9 cellular contexts compared by ENCODE assay signal in the genomic region with DNA sequence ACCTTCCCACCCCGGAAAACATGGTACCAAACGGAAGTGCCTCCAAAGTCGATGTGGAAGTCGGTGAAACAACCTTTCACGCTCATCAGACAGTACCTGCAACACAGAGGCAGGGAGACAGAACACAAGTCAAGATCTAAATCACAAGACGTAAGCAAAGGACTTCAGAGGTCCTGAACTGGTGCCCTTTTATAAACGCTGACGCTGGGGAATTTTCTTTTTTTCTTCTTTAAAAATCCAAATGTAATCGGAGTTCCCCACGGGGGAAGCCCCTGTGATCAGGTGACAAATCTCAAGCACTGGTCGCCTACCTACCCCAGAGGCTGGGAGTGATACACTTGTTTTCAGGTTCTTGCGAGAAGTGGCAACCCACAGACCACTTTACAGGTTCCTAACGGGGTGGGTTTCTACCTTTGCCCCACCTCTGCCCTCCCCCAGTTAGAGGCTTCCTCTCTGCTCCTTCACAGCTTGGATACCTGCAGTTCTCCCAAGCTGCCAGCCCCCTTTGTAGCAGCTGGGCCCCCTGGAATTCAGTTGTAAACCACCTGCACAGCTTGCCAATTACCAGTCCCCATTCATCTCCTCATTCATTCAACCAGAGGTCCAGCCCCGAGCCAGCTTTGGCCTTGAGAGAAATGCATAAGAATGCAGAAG. TPM values are rescaled to one million over a fixed set of nuclear protein-coding genes. Genes with fewer than 3 reads are reported as not detected.
A peak's percentile ranks its signal among the peaks of the same experiment; 100 is the strongest.
DNase-seq lines count a peak whose midpoint lies in the region; ATAC-seq lines count a peak whose summit lies in the region.
"Had no signal": no experiment of that assay in that cellular context is flagged by ENCODE, and none has a peak within 500 bp of the region (broad histone marks: within the 10 kb centered on the region; RNA-seq: fewer than 3 reads in every experiment).

No MANE protein-coding gene starts in this region.

- H3K36me3 Mint-ChIP-seq in activated CD8-positive, alpha-beta memory T cell treated with anti-CD3 and anti-CD28 coated beads, Interleukin-2, amount 10 ng/mL, durations not matched to agents 7 days and 5 days = peaks cover 19% of the 10 kb centered on the region

- no peak for ATAC-seq in activated CD8-positive, alpha-beta memory T cell treated with anti-CD3 and anti-CD28 coated beads, Interleukin-2, amount 10 ng/mL, durations not matched to agents 7 days and 5 days

- no peak overlapping the region for H3K4me3 ChIP-seq in H7 (ENCODE audit: insufficient read depth, low read depth, low read length)

- H3K27me3 ChIP-seq in H7 (ENCODE audit: control insufficient read depth, insufficient read depth, low read length) = peaks cover 6% of the 10 kb centered on the region; the same call in 1 of the 2 replicates

- H3K36me3 ChIP-seq in H7 (replicated peaks; ENCODE audit: control insufficient read depth, insufficient read depth, low read length) = peaks cover 24% of the 10 kb centered on the region

- H3K4me1 Mint-ChIP-seq in activated CD8-positive, alpha-beta memory T cell treated with anti-CD3 and anti-CD28 coated beads, Interleukin-2, amount 10 ng/mL, durations not matched to agents 7 days and 5 days = peaks cover 60% of the 10 kb centered on the region

- peak overlapping the region; percentile 21 for H3K4me3 Mint-ChIP-seq in activated CD8-positive, alpha-beta memory T cell treated with anti-CD3 and anti-CD28 coated beads, Interleukin-2, amount 10 ng/mL, durations not matched to agents 7 days and 5 days

- H3K9me3 Mint-ChIP-seq in activated CD8-positive, alpha-beta memory T cell treated with anti-CD3 and anti-CD28 coated beads, Interleukin-2, amount 10 ng/mL, durations not matched to agents 7 days and 5 days (ENCODE audit: low read depth) = no peaks in the 10 kb centered on the region

- no peaks in the 10 kb centered on the region for H3K27me3 Mint-ChIP-seq in activated CD8-positive, alpha-beta memory T cell treated with anti-CD3 and anti-CD28 coated beads, Interleukin-2, amount 10 ng/mL, durations not matched to agents 7 days and 5 days

- DNase-seq in H7 (peak; percentile 83), iPS-NIHi11 (ENCODE audit: low spot score) (peak; percentile 60), RKO (ENCODE audit: low spot score) (no peak), NCI-H446 (lab: John Stamatoyannopoulos, UW) (no peak), NCI-H526 (lab: John Stamatoyannopoulos, UW) (no peak), NCI-H1417 treated with DMSO at 0.1 percent for 48 hours (lab: John Stamatoyannopoulos, UW) (no peak)
- peak; percentile 67 for DNase-seq in activated CD8-positive, alpha-beta memory T cell treated with anti-CD3 and anti-CD28 coated beads, Interleukin-2, amount 10 ng/mL, durations not matched to agents 7 days and 5 days
- peak; percentile 62 for DNase-seq in stimulated activated naive CD4-positive, alpha-beta T cell treated with Interleukin-2 at 50 U/mL for 16 hours (lab: John Stamatoyannopoulos, UW)
- DNase-seq: NCI-H1105 had no signal

- CTCF ChIA-PET in activated CD8-positive, alpha-beta memory T cell treated with anti-CD3 and anti-CD28 coated beads, Interleukin-2, amount 10 ng/mL, durations not matched to agents 7 days and 5 days (lab: Charles Lee) = interaction anchor here (0.6 to 3.9 kb wide), 3 partner anchors 35 to 858 kb away, joined by 3 to 16 read pairs (median 3); no protein-coding TSS in a partner anchor

- H3K27ac Mint-ChIP-seq in activated CD8-positive, alpha-beta memory T cell treated with anti-CD3 and anti-CD28 coated beads, Interleukin-2, amount 10 ng/mL, durations not matched to agents 7 days and 5 days = peak overlapping the region; percentile 75

RNA-seq across cellular contexts. Expression of gene KDM2B, which starts 46.2 kb away (rescaled TPM):
- 94.3 and 109 TPM in 2 replicates for total RNA-seq in H7 (2014; rRNA removed; shearing (Covaris generic))
- total RNA-seq in activated CD8-positive, alpha-beta memory T cell treated with anti-CD3 and anti-CD28 coated beads, Interleukin-2, amount 10 ng/mL, durations not matched to agents 7 days and 5 days = 10 to 100 TPM; 63.8 to 64.8 TPM

Comparison
In these comparisons a context has a peak if more than half of its experiments do, and no peak if none do; other contexts are left out.
1. DNase-seq: peak in H7 (single experiment), activated CD8-positive, alpha-beta memory T cell treated with anti-CD3 and anti-CD28 coated beads, Interleukin-2, amount 10 ng/mL, durations not matched to agents 7 days and 5 days (single experiment), iPS-NIHi11 (single experiment) and stimulated activated naive CD4-positive, alpha-beta T cell treated with Interleukin-2 at 50 U/mL for 16 hours (single experiment); none in RKO (single experiment), NCI-H446 (0 of 2), NCI-H526 (0 of 2) and NCI-H1417 treated with DMSO at 0.1 percent for 48 hours (single experiment).